28 cellular contexts compared by ENCODE assay signal in the genomic region with DNA sequence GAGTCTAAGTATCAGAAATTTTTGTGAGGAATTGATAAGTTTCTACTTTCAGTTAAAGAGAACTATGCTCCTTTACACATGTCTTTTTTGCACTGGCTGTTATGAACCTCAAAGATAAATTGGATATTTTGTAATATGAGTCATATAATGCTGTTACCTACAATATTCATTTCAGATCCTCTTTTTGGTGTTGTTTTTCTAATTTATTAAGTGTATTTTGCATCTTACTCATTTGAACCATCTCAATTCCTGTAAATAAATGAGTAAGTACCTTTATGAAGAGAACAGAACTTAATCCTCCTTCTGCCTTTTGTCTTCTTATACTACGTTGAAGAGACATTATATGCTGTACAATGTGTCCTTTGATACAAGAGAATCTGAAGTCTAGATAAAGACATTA.
"Had no signal": no experiment of that assay in that cellular context is flagged by ENCODE, and none has a peak within 500 bp of the region (broad histone marks: within the 10 kb centered on the region; RNA-seq: fewer than 3 reads in every experiment).

No MANE protein-coding gene starts in this region.

- H3K9me3 ChIP-seq: breast epithelium, colonic mucosa, esophagus squamous epithelium, gastrocnemius medialis, sigmoid colon, transverse colon, uterus had no signal

- H3K4me1 ChIP-seq: breast epithelium, colonic mucosa, esophagus squamous epithelium, gastrocnemius medialis, sigmoid colon, transverse colon, uterus had no signal

- ATAC-seq: activated CD4-positive, alpha-beta T cell treated with anti-CD3 and anti-CD28 coated beads for 36 hours; activated T-cell treated with anti-CD3 and anti-CD28 coated beads, Interleukin-2, amount 50 U/mL, for 4 hours; gastrocnemius medialis; left ventricle myocardium superior; naive thymus-derived CD8-positive, alpha-beta T cell; stimulated activated memory B cell treated with anti-CD40 and anti-IgM and Interleukin-4, amounts not matched to agents 10 μg/mL and 1 μg/mL and 100 μg/mL, for 72 hours had no signal

- H3K36me3 ChIP-seq: breast epithelium, colonic mucosa, esophagus squamous epithelium, gastrocnemius medialis, sigmoid colon, transverse colon, uterus had no signal

- H3K27ac Mint-ChIP-seq: activated B cell treated with CpG ODN at 0.5 μM for 24 hours; activated CD4-positive, alpha-beta T cell treated with anti-CD3 and anti-CD28 coated beads for 36 hours; activated naive CD8-positive, alpha-beta T cell treated with anti-CD3 and anti-CD28 coated beads for 36 hours; endodermal cell; mesothelial cell of epicardium; naive thymus-derived CD8-positive, alpha-beta T cell; progenitor cell of endocrine pancreas; stimulated activated memory B cell treated with anti-CD40 and anti-IgM and Interleukin-4, amounts not matched to agents 10 μg/mL and 1 μg/mL and 100 μg/mL, for 72 hours had no signal

- DNase-seq: activated B cell treated with CpG ODN at 0.5 μM for 24 hours; activated CD4-positive, alpha-beta T cell treated with anti-CD3 and anti-CD28 coated beads for 36 hours; activated CD4-positive, alpha-beta T cell treated with anti-CD3 and anti-CD28 coated beads, Interleukin-2, amount 50 U/mL, for 48 hours; activated CD8-positive, alpha-beta memory T cell treated with anti-CD3 and anti-CD28 coated beads, Interleukin-2, amount 50 U/mL, for 48 hours; activated naive CD4-positive, alpha-beta T cell treated with Interleukin-2 at 50 U/mL for 16 hours; activated naive CD8-positive, alpha-beta T cell treated with anti-CD3 and anti-CD28 coated beads for 36 hours; activated T-cell treated with anti-CD3 and anti-CD28 coated beads, Interleukin-2, amount 50 U/mL, for 4 hours; colonic mucosa; endodermal cell; esophagus squamous epithelium; gastrocnemius medialis; head of caudate nucleus; hypothalamus; left ventricle myocardium superior; mammary epithelial cell; naive thymus-derived CD8-positive, alpha-beta T cell; retina; sigmoid colon; stimulated activated CD4-positive, alpha-beta T cell treated with anti-CD3 and anti-CD28 coated beads, Interleukin-15, amount 100 ng/mL, for 24 hours; transverse colon; uterus had no signal

- H3K27me3 ChIP-seq: breast epithelium, colonic mucosa, esophagus squamous epithelium, gastrocnemius medialis, sigmoid colon, transverse colon, uterus had no signal

- FAIRE-seq: astrocyte had no signal

- H3K4me2 ChIP-seq: smooth muscle cell had no signal

- H3K27ac ChIP-seq: breast epithelium, colonic mucosa, esophagus squamous epithelium, gastrocnemius medialis, sigmoid colon, transverse colon, uterus had no signal

- H3K27me3 Mint-ChIP-seq: activated B cell treated with CpG ODN at 0.5 μM for 24 hours; activated CD4-positive, alpha-beta T cell treated with anti-CD3 and anti-CD28 coated beads for 36 hours; activated naive CD8-positive, alpha-beta T cell treated with anti-CD3 and anti-CD28 coated beads for 36 hours; central memory CD8-positive, alpha-beta T cell; naive thymus-derived CD8-positive, alpha-beta T cell; progenitor cell of endocrine pancreas; stimulated activated memory B cell treated with anti-CD40 and anti-IgM and Interleukin-4, amounts not matched to agents 10 μg/mL and 1 μg/mL and 100 μg/mL, for 72 hours had no signal

- H3K9me3 Mint-ChIP-seq: endodermal cell, mesothelial cell of epicardium had no signal

- H3K4me3 ChIP-seq: breast epithelium, colonic mucosa, esophagus squamous epithelium, gastrocnemius medialis, sigmoid colon, smooth muscle cell, transverse colon, uterus had no signal

- H3K36me3 Mint-ChIP-seq: activated naive CD8-positive, alpha-beta T cell treated with anti-CD3 and anti-CD28 coated beads for 36 hours; mesothelial cell of epicardium; naive thymus-derived CD8-positive, alpha-beta T cell; stimulated activated memory B cell treated with anti-CD40 and anti-IgM and Interleukin-4, amounts not matched to agents 10 μg/mL and 1 μg/mL and 100 μg/mL, for 72 hours had no signal

- H3K4me1 Mint-ChIP-seq: activated B cell treated with CpG ODN at 0.5 μM for 24 hours; activated CD4-positive, alpha-beta T cell treated with anti-CD3 and anti-CD28 coated beads for 36 hours; activated naive CD8-positive, alpha-beta T cell treated with anti-CD3 and anti-CD28 coated beads for 36 hours; central memory CD8-positive, alpha-beta T cell; endodermal cell; stimulated activated memory B cell treated with anti-CD40 and anti-IgM and Interleukin-4, amounts not matched to agents 10 μg/mL and 1 μg/mL and 100 μg/mL, for 72 hours had no signal

- H3K4me3 Mint-ChIP-seq: activated B cell treated with CpG ODN at 0.5 μM for 24 hours; activated CD4-positive, alpha-beta T cell treated with anti-CD3 and anti-CD28 coated beads for 36 hours; activated naive CD8-positive, alpha-beta T cell treated with anti-CD3 and anti-CD28 coated beads for 36 hours; activated T-cell treated with anti-CD3 and anti-CD28 coated beads, Interleukin-2, amount 50 U/mL, for 4 hours; central memory CD8-positive, alpha-beta T cell; endodermal cell; mesothelial cell of epicardium; naive thymus-derived CD8-positive, alpha-beta T cell; stimulated activated memory B cell treated with anti-CD40 and anti-IgM and Interleukin-4, amounts not matched to agents 10 μg/mL and 1 μg/mL and 100 μg/mL, for 72 hours had no signal
